In genomic region chr2:176094307-176094706, GRCh38 we compare ENCODE assay signal across 24 cellular contexts. TPM values are rescaled to one million over a fixed set of nuclear protein-coding genes. Genes with fewer than 3 reads are reported as not detected.
A peak's percentile ranks its signal among the peaks of the same experiment; 100 is the strongest.
DNase-seq lines count a peak whose midpoint lies in the region; ATAC-seq and TF ChIP-seq lines count a peak whose summit lies in the region.
"Had no signal": no experiment of that assay in that cellular context is flagged by ENCODE, and none has a peak within 500 bp of the region (broad histone marks: within the 10 kb centered on the region; RNA-seq: fewer than 3 reads in every experiment).

No MANE protein-coding gene starts in this region.

- no peaks in the 10 kb centered on the region for H3K9me2 ChIP-seq in GM23248 (ENCODE audit: insufficient read depth)

- H3K9me3 ChIP-seq in GM23248 (ENCODE audit: low read depth) (no peaks in the 10 kb centered on the region), SJCRH30 (replicated peaks) (no peaks in the 10 kb centered on the region), heart right ventricle (no peaks in the 10 kb centered on the region)

- no peaks in the 10 kb centered on the region for H4K20me1 ChIP-seq in GM23248 (ENCODE audit: insufficient read depth)

- 0 out of 2 replicates have a peak overlapping the region, but pooled peaks have one; percentile 77 for H3K4me3 ChIP-seq in GM23248
- peak overlapping the region; percentile 67 for H3K4me3 ChIP-seq in SJCRH30
- H3K4me3 ChIP-seq in heart right ventricle: no peak overlapping the region

- no peaks in the 10 kb centered on the region for H3K36me3 ChIP-seq in GM23248 (ENCODE audit: low read depth)
- H3K36me3 ChIP-seq in SJCRH30: no peaks in the 10 kb centered on the region
- no peaks in the 10 kb centered on the region for H3K36me3 ChIP-seq in heart right ventricle
- H3K36me3 ChIP-seq: BLaER1 treated with 17β-estradiol and CSF1 and Interleukin-3, amounts not matched to agents 10 nM and 100 nM had no signal

- TF ChIP-seq CTCF in osteocyte (IDR thresholded peaks at IDR 0.05): no peak
- no peak for TF ChIP-seq CTCF in heart right ventricle (IDR thresholded peaks at IDR 0.05)

- H3K79me2 ChIP-seq in GM23248 (ENCODE audit: insufficient read depth): 0 out of 2 replicates have a peak, but pooled peaks cover 13% of the 10 kb centered on the region

- no peak overlapping the region for H2AFZ ChIP-seq in GM23248

- no peak overlapping the region for H3K27ac Mint-ChIP-seq in activated CD8-positive, alpha-beta memory T cell treated with anti-CD3 and anti-CD28 coated beads, Interleukin-2, amount 10 ng/mL, durations not matched to agents 7 days and 5 days
- no peak overlapping the region for H3K27ac Mint-ChIP-seq in osteocyte (ENCODE audit: unreplicated experiment)
- H3K27ac Mint-ChIP-seq: brain had no signal

- H3K27me3 ChIP-seq in GM23248 (replicated peaks; ENCODE audit: insufficient read depth) (peaks cover 13% of the 10 kb centered on the region; the same call in 1 of the 2 replicates), SJCRH30 (no peaks in the 10 kb centered on the region; the same call in 1 of the 2 replicates), heart right ventricle (peaks cover 65 to 100% (median 100%) of the 10 kb centered on the region in 7 donors)

- CTCF ChIA-PET in activated CD8-positive, alpha-beta memory T cell treated with anti-CD3 and anti-CD28 coated beads, Interleukin-2, amount 10 ng/mL, durations not matched to agents 7 days and 5 days (lab: Charles Lee): interaction anchor here (1.5 kb wide), 2 partner anchors 33 to 558 kb away, joined by 3 to 5 read pairs; no protein-coding TSS in a partner anchor

- peaks cover 15% of the 10 kb centered on the region; the same call in 1 of the 2 replicates for H3F3A ChIP-seq in GM23248 (ENCODE audit: insufficient read depth)

- no peak for ATAC-seq in activated CD8-positive, alpha-beta memory T cell treated with anti-CD3 and anti-CD28 coated beads, Interleukin-2, amount 10 ng/mL, durations not matched to agents 7 days and 5 days
- no peak for ATAC-seq in heart right ventricle
- no peak for ATAC-seq in GM18873 (IDR thresholded peaks at IDR 0.05; ENCODE audit: low FRiP score, unreplicated experiment)
- ATAC-seq in GM18858 (IDR thresholded peaks at IDR 0.05; ENCODE audit: unreplicated experiment): no peak
- ATAC-seq: foreskin keratinocyte, Panc1 had no signal

- intact Hi-C loops in heart right ventricle (cut with DNase I): loop anchor here in 2 of 10 donors (2.0 to 5.0 kb wide), 2 partner anchors 407 to 680 kb away; no protein-coding TSS in a partner anchor

- peaks cover 92% of the 10 kb centered on the region for H3K27me3 Mint-ChIP-seq in activated CD8-positive, alpha-beta memory T cell treated with anti-CD3 and anti-CD28 coated beads, Interleukin-2, amount 10 ng/mL, durations not matched to agents 7 days and 5 days
- peaks cover 89% of the 10 kb centered on the region for H3K27me3 Mint-ChIP-seq in osteocyte (ENCODE audit: unreplicated experiment)

- H3K9me3 Mint-ChIP-seq in activated CD8-positive, alpha-beta memory T cell treated with anti-CD3 and anti-CD28 coated beads, Interleukin-2, amount 10 ng/mL, durations not matched to agents 7 days and 5 days (ENCODE audit: low read depth): no peaks in the 10 kb centered on the region
- H3K9me3 Mint-ChIP-seq in osteocyte (ENCODE audit: unreplicated experiment): no peaks in the 10 kb centered on the region
- H3K9me3 Mint-ChIP-seq: neural crest cell had no signal

- peak overlapping the region; percentile 3 for H3K4me3 Mint-ChIP-seq in activated CD8-positive, alpha-beta memory T cell treated with anti-CD3 and anti-CD28 coated beads, Interleukin-2, amount 10 ng/mL, durations not matched to agents 7 days and 5 days
- H3K4me3 Mint-ChIP-seq in osteocyte (ENCODE audit: unreplicated experiment): no peak overlapping the region

- no peak overlapping the region for H3K4me2 ChIP-seq in GM23248 (ENCODE audit: unreplicated experiment)
- H3K4me2 ChIP-seq: BLaER1 treated with 17β-estradiol and CSF1 and Interleukin-3, amounts not matched to agents 10 nM and 100 nM had no signal

- H3K36me3 Mint-ChIP-seq in activated CD8-positive, alpha-beta memory T cell treated with anti-CD3 and anti-CD28 coated beads, Interleukin-2, amount 10 ng/mL, durations not matched to agents 7 days and 5 days: peaks cover 3% of the 10 kb centered on the region
- no peaks in the 10 kb centered on the region for H3K36me3 Mint-ChIP-seq in osteocyte (ENCODE audit: unreplicated experiment)
- H3K36me3 Mint-ChIP-seq: brain had no signal

- in situ Hi-C loops in GM23248 (cut with MboI): no loop called here

- peaks cover 9% of the 10 kb centered on the region for H3K4me1 ChIP-seq in GM23248 (ENCODE audit: insufficient read depth)
- no peaks in the 10 kb centered on the region for H3K4me1 ChIP-seq in SJCRH30
- peaks cover 0 to 32% (median 28%) of the 10 kb centered on the region in 9 donors for H3K4me1 ChIP-seq in heart right ventricle
- H3K4me1 ChIP-seq: foreskin keratinocyte had no signal

- no peak for DNase-seq in activated CD8-positive, alpha-beta memory T cell treated with anti-CD3 and anti-CD28 coated beads, Interleukin-2, amount 10 ng/mL, durations not matched to agents 7 days and 5 days
- DNase-seq in activated CD8-positive, alpha-beta memory T cell treated with anti-CD3 and anti-CD28 coated beads, Interleukin-2, amount 50 U/mL, for 4 hours: no peak
- no peak for DNase-seq in GM23248
- no peak for DNase-seq in SJCRH30
- peak; percentile 30 for DNase-seq in osteocyte (ENCODE audit: extremely low spot score, unreplicated experiment)
- no peak for DNase-seq in heart right ventricle
- DNase-seq: ACHN; activated CD4-positive, alpha-beta T cell treated with anti-CD3 and anti-CD28 coated beads, Interleukin-2, amount 50 U/mL, for 1 hour; effector CD8-positive, alpha-beta T cell; foreskin keratinocyte; hippocampal formation; MM.1S; NCI-H1436; trophoblast cell had no signal

- H3K4me1 Mint-ChIP-seq in activated CD8-positive, alpha-beta memory T cell treated with anti-CD3 and anti-CD28 coated beads, Interleukin-2, amount 10 ng/mL, durations not matched to agents 7 days and 5 days: peaks cover 18% of the 10 kb centered on the region
- H3K4me1 Mint-ChIP-seq in osteocyte (ENCODE audit: unreplicated experiment): peaks cover 37% of the 10 kb centered on the region

- whole genome bisulfite sequencing in GM23248 (ENCODE audit: low coverage in 1 of 2, low lambda C conversion rate in 2 of 2, missing lambda C conversion rate in 2 of 2), 2 experiments: 95 to 97% methylated on average over 12 of the region's 12 CpGs
- 4 to 8% methylated on average over 12 of the region's 12 CpGs for WGBS in heart right ventricle, 2 donors

- no peak overlapping the region for H3K9ac ChIP-seq in GM23248
- H3K9ac ChIP-seq: BLaER1 treated with 17β-estradiol and CSF1 and Interleukin-3, amounts not matched to agents 10 nM and 100 nM had no signal

- H3K27ac ChIP-seq in GM23248 (no peak overlapping the region), SJCRH30 (no peak overlapping the region), heart right ventricle (no peak overlapping the region)
- H3K27ac ChIP-seq: BLaER1 treated with 17β-estradiol and CSF1 and Interleukin-3, amounts not matched to agents 10 nM and 100 nM; foreskin keratinocyte had no signal

RNA-seq across cellular contexts. Expression of gene HOXD13, which starts 1.8 kb away (rescaled TPM):
- not detected for total RNA-seq in activated CD8-positive, alpha-beta memory T cell treated with anti-CD3 and anti-CD28 coated beads, Interleukin-2, amount 10 ng/mL, durations not matched to agents 7 days and 5 days
- total RNA-seq in GM23248 (2014; rRNA removed; shearing (Covaris generic)): 1.0 and 3.8 TPM in 2 replicates
- 1.9 and 2.4 TPM in 2 replicates for polyA plus RNA-seq in GM23248 (2016; fragmentation: Nextera tagmentation; extraction: Ambion mirVana)
- 11.0 and 13.6 TPM in 2 replicates for total RNA-seq in SJCRH30 (2014; rRNA removed; shearing (Covaris generic))
- total RNA-seq in osteocyte: not detected in 2 replicates
- not detected for total RNA-seq in heart right ventricle
- polyA plus RNA-seq in heart right ventricle: not detected
- total RNA-seq: foreskin keratinocyte; liver; mononuclear cell; neural crest cell; T-helper 1 cell treated with Interleukin-12 subunit alpha and Interleukin-12 subunit beta and Interleukin-4 antibody, amounts not matched to agents 30 ng/mL and 1 ng/mL, for 36 hours had no signal
- polyA plus RNA-seq: esophagus, foreskin keratinocyte, liver had no signal

RNA-seq across cellular contexts. Expression of gene HOXD12, which starts 5.3 kb away (rescaled TPM):
- total RNA-seq in activated CD8-positive, alpha-beta memory T cell treated with anti-CD3 and anti-CD28 coated beads, Interleukin-2, amount 10 ng/mL, durations not matched to agents 7 days and 5 days: not detected
- total RNA-seq in GM23248 (2014; rRNA removed; shearing (Covaris generic)): 0.22 TPM in 1 of 2 replicates, not detected in the other
- 0.14 and 0.19 TPM in 2 replicates for polyA plus RNA-seq in GM23248 (2016; fragmentation: Nextera tagmentation; extraction: Ambion mirVana)
- 0.10 TPM in 1 of 2 replicates, not detected in the other for total RNA-seq in SJCRH30 (2014; rRNA removed; shearing (Covaris generic))
- not detected in 2 replicates for total RNA-seq in osteocyte
- not detected for total RNA-seq in heart right ventricle
- not detected for polyA plus RNA-seq in heart right ventricle
- total RNA-seq: foreskin keratinocyte; liver; mononuclear cell; neural crest cell; T-helper 1 cell treated with Interleukin-12 subunit alpha and Interleukin-12 subunit beta and Interleukin-4 antibody, amounts not matched to agents 30 ng/mL and 1 ng/mL, for 36 hours had no signal
- polyA plus RNA-seq: esophagus, foreskin keratinocyte, liver had no signal

RNA-seq across cellular contexts. Expression of gene EVX2, which starts 10.5 kb away (rescaled TPM):
- not detected for total RNA-seq in activated CD8-positive, alpha-beta memory T cell treated with anti-CD3 and anti-CD28 coated beads, Interleukin-2, amount 10 ng/mL, durations not matched to agents 7 days and 5 days
- total RNA-seq in GM23248 (2014; rRNA removed; shearing (Covaris generic)): not detected in 2 replicates
- polyA plus RNA-seq in GM23248 (2016; fragmentation: Nextera tagmentation; extraction: Ambion mirVana): not detected in 2 replicates
- total RNA-seq in SJCRH30 (2014; rRNA removed; shearing (Covaris generic)): not detected in 2 replicates
- total RNA-seq in osteocyte: not detected in 2 replicates
- not detected for total RNA-seq in heart right ventricle
- polyA plus RNA-seq in heart right ventricle: not detected
- total RNA-seq: foreskin keratinocyte; liver; mononuclear cell; T-helper 1 cell treated with Interleukin-12 subunit alpha and Interleukin-12 subunit beta and Interleukin-4 antibody, amounts not matched to agents 30 ng/mL and 1 ng/mL, for 36 hours had no signal
- polyA plus RNA-seq: esophagus, foreskin keratinocyte, liver had no signal

RNA-seq across cellular contexts. Expression of gene HOXD11, which starts 12.8 kb away (rescaled TPM):
- total RNA-seq in activated CD8-positive, alpha-beta memory T cell treated with anti-CD3 and anti-CD28 coated beads, Interleukin-2, amount 10 ng/mL, durations not matched to agents 7 days and 5 days: not detected
- total RNA-seq in GM23248 (2014; rRNA removed; shearing (Covaris generic)): 28.4 and 31.6 TPM in 2 replicates
- 27.7 and 30.0 TPM in 2 replicates for polyA plus RNA-seq in GM23248 (2016; fragmentation: Nextera tagmentation; extraction: Ambion mirVana)
- total RNA-seq in SJCRH30 (2014; rRNA removed; shearing (Covaris generic)): 3.1 and 3.7 TPM in 2 replicates
- total RNA-seq in osteocyte: not detected in 2 replicates
- not detected for total RNA-seq in heart right ventricle
- polyA plus RNA-seq in heart right ventricle: not detected
- total RNA-seq: foreskin keratinocyte; liver; mononuclear cell; neural crest cell; T-helper 1 cell treated with Interleukin-12 subunit alpha and Interleukin-12 subunit beta and Interleukin-4 antibody, amounts not matched to agents 30 ng/mL and 1 ng/mL, for 36 hours had no signal
- polyA plus RNA-seq: foreskin keratinocyte, liver had no signal

RNA-seq across cellular contexts. Expression of gene HOXD10, which starts 22.3 kb away (rescaled TPM):
- total RNA-seq in activated CD8-positive, alpha-beta memory T cell treated with anti-CD3 and anti-CD28 coated beads, Interleukin-2, amount 10 ng/mL, durations not matched to agents 7 days and 5 days: not detected
- total RNA-seq in GM23248 (2014; rRNA removed; shearing (Covaris generic)): 17.2 and 23.5 TPM in 2 replicates
- polyA plus RNA-seq in GM23248 (2016; fragmentation: Nextera tagmentation; extraction: Ambion mirVana) (10.9 and 16.0 TPM in 2 replicates), heart right ventricle (not detected)
- total RNA-seq in SJCRH30 (2014; rRNA removed; shearing (Covaris generic)): 1.3 and 2.2 TPM in 2 replicates
- total RNA-seq in osteocyte (not detected in 2 replicates), heart right ventricle (not detected)
- total RNA-seq: foreskin keratinocyte; liver; mononuclear cell; neural crest cell; T-helper 1 cell treated with Interleukin-12 subunit alpha and Interleukin-12 subunit beta and Interleukin-4 antibody, amounts not matched to agents 30 ng/mL and 1 ng/mL, for 36 hours had no signal
- polyA plus RNA-seq: foreskin keratinocyte, liver had no signal

Comparison
In these comparisons a context has a peak if more than half of its experiments do, and no peak if none do; other contexts are left out.
1. H3K4me3 ChIP-seq: peak in GM23248 (single experiment) and SJCRH30 (single experiment); none in heart right ventricle (0 of 10).